In the genomic region with DNA sequence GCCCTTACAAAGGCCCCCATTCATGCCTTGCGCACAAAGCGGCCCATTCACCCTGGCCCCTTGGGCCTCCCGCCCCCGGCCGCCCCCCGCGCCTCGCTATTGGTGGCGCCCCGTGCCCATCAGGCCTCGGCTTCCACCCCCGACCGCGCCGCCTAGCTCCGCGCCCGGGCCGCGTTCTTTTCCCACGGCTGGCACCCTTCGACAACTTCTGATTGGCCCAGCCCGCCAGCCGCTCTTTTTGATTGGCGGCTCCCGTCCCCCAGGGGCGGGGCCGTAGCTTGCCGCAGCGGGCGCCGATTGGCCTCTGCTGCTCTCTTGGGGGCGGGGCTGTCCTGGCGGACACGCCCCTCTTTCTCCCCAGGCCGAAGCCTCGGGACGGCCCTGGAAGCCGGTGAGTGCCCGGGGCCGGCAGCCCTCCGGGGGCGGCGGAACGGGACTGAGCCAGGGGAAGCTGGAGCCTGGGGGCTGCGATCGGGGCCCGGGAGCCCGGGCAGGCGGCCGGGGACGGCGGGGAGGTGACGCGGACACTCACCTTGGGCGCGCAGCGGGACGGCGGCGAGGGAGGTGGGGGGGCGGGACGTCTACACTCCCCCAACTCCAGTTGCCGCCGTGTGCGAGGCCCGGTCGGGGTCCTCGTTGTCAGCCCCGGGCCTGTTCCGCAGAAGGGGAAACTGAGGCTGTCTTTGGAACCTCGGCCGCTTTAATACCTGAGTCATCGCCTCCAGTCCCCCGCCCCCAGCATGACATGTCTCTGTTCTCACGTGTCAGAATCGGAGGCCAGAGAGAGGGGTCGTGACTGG, we compare ENCODE assay signal across 2 cellular contexts.
TF ChIP-seq lines count a peak whose summit lies in the region.

A gene (plus strand): TSS at position 342 of the 800 bp plus-strand sequence. CDS start 6,744 bp downstream, outside the sequence.

TF ChIP-seq in A549, 52 proteins besides CTCF, POLR2A, EP300 and RAD21 (continued from another document):
- TF ChIP-seq, protein P1, sequence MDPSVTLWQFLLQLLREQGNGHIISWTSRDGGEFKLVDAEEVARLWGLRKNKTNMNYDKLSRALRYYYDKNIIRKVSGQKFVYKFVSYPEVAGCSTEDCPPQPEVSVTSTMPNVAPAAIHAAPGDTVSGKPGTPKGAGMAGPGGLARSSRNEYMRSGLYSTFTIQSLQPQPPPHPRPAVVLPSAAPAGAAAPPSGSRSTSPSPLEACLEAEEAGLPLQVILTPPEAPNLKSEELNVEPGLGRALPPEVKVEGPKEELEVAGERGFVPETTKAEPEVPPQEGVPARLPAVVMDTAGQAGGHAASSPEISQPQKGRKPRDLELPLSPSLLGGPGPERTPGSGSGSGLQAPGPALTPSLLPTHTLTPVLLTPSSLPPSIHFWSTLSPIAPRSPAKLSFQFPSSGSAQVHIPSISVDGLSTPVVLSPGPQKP (IDR thresholded peaks at IDR 0.05; ENCODE audit: low read depth, low read length), result no peak
- TF ChIP-seq, protein P2, sequence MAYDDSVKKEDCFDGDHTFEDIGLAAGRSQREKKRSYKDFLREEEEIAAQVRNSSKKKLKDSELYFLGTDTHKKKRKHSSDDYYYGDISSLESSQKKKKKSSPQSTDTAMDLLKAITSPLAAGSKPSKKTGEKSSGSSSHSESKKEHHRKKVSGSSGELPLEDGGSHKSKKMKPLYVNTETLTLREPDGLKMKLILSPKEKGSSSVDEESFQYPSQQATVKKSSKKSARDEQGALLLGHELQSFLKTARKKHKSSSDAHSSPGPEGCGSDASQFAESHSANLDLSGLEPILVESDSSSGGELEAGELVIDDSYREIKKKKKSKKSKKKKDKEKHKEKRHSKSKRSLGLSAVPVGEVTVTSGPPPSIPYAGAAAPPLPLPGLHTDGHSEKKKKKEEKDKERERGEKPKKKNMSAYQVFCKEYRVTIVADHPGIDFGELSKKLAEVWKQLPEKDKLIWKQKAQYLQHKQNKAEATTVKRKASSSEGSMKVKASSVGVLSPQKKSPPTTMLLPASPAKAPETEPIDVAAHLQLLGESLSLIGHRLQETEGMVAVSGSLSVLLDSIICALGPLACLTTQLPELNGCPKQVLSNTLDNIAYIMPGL (CRISPR knock-in tag; IDR thresholded peaks at IDR 0.05; ENCODE audit: borderline replicate concordance), result no peak
- TF ChIP-seq ESRRA (IDR thresholded peaks at IDR 0.05; ENCODE audit: borderline replicate concordance, low read length) (no peak), CBX8 (IDR thresholded peaks at IDR 0.05) (no peak), CHD4 (IDR thresholded peaks at IDR 0.05; ENCODE audit: borderline replicate concordance) (no peak), TFCP2L1 (CRISPR knock-in tag; IDR thresholded peaks at IDR 0.05) (no peak), RFX5 (IDR thresholded peaks at IDR 0.05) (peak; percentile 87), FOSL2 (IDR thresholded peaks at IDR 0.05) (no peak), FOSL2 (CRISPR knock-in tag; IDR thresholded peaks at IDR 0.05) (peak; percentile 58; the same call in 1 of the 2 replicates), PHF8 (IDR thresholded peaks at IDR 0.05; ENCODE audit: borderline replicate concordance, low read depth) (peak; percentile 93), HOXA7 (CRISPR knock-in tag; IDR thresholded peaks at IDR 0.05) (no peak), MAFK (IDR thresholded peaks at IDR 0.05; ENCODE audit: partially characterized antibody) (peak; percentile 16), ZSCAN20 (CRISPR knock-in tag; IDR thresholded peaks at IDR 0.05) (no peak), HEYL (CRISPR knock-in tag; IDR thresholded peaks at IDR 0.05) (no peak), HOXB13 (CRISPR knock-in tag; IDR thresholded peaks at IDR 0.05; ENCODE audit: low read depth) (no peak)
- TF ChIP-seq, protein P3, sequence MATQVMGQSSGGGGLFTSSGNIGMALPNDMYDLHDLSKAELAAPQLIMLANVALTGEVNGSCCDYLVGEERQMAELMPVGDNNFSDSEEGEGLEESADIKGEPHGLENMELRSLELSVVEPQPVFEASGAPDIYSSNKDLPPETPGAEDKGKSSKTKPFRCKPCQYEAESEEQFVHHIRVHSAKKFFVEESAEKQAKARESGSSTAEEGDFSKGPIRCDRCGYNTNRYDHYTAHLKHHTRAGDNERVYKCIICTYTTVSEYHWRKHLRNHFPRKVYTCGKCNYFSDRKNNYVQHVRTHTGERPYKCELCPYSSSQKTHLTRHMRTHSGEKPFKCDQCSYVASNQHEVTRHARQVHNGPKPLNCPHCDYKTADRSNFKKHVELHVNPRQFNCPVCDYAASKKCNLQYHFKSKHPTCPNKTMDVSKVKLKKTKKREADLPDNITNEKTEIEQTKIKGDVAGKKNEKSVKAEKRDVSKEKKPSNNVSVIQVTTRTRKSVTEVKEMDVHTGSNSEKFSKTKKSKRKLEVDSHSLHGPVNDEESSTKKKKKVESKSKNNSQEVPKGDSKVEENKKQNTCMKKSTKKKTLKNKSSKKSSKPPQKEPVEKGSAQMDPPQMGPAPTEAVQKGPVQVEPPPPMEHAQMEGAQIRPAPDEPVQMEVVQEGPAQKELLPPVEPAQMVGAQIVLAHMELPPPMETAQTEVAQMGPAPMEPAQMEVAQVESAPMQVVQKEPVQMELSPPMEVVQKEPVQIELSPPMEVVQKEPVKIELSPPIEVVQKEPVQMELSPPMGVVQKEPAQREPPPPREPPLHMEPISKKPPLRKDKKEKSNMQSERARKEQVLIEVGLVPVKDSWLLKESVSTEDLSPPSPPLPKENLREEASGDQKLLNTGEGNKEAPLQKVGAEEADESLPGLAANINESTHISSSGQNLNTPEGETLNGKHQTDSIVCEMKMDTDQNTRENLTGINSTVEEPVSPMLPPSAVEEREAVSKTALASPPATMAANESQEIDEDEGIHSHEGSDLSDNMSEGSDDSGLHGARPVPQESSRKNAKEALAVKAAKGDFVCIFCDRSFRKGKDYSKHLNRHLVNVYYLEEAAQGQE (IDR thresholded peaks at IDR 0.05), result no peak
- TF ChIP-seq, protein P4, sequence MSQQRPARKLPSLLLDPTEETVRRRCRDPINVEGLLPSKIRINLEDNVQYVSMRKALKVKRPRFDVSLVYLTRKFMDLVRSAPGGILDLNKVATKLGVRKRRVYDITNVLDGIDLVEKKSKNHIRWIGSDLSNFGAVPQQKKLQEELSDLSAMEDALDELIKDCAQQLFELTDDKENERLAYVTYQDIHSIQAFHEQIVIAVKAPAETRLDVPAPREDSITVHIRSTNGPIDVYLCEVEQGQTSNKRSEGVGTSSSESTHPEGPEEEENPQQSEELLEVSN (IDR thresholded peaks at IDR 0.05; ENCODE audit: borderline replicate concordance, low read depth), result peak; percentile 84; the same call in 1 of the 2 replicates

TF ChIP-seq in WTC11, 78 proteins besides CTCF, POLR2A, EP300 and RAD21 (continued from another document):
- TF ChIP-seq, protein P5, sequence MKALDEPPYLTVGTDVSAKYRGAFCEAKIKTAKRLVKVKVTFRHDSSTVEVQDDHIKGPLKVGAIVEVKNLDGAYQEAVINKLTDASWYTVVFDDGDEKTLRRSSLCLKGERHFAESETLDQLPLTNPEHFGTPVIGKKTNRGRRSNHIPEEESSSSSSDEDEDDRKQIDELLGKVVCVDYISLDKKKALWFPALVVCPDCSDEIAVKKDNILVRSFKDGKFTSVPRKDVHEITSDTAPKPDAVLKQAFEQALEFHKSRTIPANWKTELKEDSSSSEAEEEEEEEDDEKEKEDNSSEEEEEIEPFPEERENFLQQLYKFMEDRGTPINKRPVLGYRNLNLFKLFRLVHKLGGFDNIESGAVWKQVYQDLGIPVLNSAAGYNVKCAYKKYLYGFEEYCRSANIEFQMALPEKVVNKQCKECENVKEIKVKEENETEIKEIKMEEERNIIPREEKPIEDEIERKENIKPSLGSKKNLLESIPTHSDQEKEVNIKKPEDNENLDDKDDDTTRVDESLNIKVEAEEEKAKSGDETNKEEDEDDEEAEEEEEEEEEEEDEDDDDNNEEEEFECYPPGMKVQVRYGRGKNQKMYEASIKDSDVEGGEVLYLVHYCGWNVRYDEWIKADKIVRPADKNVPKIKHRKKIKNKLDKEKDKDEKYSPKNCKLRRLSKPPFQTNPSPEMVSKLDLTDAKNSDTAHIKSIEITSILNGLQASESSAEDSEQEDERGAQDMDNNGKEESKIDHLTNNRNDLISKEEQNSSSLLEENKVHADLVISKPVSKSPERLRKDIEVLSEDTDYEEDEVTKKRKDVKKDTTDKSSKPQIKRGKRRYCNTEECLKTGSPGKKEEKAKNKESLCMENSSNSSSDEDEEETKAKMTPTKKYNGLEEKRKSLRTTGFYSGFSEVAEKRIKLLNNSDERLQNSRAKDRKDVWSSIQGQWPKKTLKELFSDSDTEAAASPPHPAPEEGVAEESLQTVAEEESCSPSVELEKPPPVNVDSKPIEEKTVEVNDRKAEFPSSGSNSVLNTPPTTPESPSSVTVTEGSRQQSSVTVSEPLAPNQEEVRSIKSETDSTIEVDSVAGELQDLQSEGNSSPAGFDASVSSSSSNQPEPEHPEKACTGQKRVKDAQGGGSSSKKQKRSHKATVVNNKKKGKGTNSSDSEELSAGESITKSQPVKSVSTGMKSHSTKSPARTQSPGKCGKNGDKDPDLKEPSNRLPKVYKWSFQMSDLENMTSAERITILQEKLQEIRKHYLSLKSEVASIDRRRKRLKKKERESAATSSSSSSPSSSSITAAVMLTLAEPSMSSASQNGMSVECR (CRISPR knock-in tag; IDR thresholded peaks at IDR 0.05; ENCODE audit: borderline replicate concordance), result no peak
- TF ChIP-seq NFE2L1 (CRISPR knock-in tag; IDR thresholded peaks at IDR 0.05), result peak; percentile 50; the same call in 1 of the 2 replicates
- TF ChIP-seq, protein P6, sequence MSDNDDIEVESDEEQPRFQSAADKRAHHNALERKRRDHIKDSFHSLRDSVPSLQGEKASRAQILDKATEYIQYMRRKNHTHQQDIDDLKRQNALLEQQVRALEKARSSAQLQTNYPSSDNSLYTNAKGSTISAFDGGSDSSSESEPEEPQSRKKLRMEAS (CRISPR knock-in tag; IDR thresholded peaks at IDR 0.05), result no peak
- no peak for TF ChIP-seq ESRRA (CRISPR knock-in tag; IDR thresholded peaks at IDR 0.05; ENCODE audit: borderline replicate concordance)
- TF ChIP-seq NFYB (CRISPR knock-in tag; conservative IDR thresholded peaks at IDR 0.05; ENCODE audit: low read depth), result peak; percentile 92
- no peak for TF ChIP-seq GABPB1 (CRISPR knock-in tag; IDR thresholded peaks at IDR 0.05)
- no peak for TF ChIP-seq PRRX2 (CRISPR knock-in tag; IDR thresholded peaks at IDR 0.05)
- peak; percentile 94 for TF ChIP-seq SP1 (CRISPR knock-in tag; conservative IDR thresholded peaks at IDR 0.05)
TF ChIP-seq in WTC11: peak in this region for 3.
